Comparison of ENCODE assay signal across 1 cellular context in the genomic region with DNA sequence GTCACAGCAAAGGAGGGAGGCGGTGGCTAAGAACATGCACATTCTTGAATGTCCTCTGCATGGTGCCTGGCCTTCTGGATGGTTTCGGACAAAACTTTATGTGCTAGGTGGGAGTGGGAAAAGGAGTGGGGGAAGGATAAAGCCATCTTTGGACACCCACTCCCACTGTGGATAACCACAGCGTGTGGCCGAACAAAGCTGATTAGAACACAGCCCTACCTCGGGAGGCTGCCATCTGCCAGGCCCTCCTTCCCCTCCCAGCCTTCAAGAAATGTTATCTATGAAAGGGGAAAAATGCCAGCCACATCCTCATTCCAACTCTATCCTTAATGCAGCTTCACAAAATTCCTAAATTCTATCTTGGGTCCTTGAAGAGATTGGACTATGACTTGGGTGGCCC.
TF ChIP-seq lines count a peak whose summit lies in the region.

No MANE protein-coding gene starts in this region.

TF ChIP-seq in SK-N-SH, 30 proteins besides CTCF, POLR2A, EP300 and RAD21 (continued from another document):
- TF ChIP-seq, protein P1, sequence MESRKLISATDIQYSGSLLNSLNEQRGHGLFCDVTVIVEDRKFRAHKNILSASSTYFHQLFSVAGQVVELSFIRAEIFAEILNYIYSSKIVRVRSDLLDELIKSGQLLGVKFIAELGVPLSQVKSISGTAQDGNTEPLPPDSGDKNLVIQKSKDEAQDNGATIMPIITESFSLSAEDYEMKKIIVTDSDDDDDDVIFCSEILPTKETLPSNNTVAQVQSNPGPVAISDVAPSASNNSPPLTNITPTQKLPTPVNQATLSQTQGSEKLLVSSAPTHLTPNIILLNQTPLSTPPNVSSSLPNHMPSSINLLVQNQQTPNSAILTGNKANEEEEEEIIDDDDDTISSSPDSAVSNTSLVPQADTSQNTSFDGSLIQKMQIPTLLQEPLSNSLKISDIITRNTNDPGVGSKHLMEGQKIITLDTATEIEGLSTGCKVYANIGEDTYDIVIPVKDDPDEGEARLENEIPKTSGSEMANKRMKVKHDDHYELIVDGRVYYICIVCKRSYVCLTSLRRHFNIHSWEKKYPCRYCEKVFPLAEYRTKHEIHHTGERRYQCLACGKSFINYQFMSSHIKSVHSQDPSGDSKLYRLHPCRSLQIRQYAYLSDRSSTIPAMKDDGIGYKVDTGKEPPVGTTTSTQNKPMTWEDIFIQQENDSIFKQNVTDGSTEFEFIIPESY (IDR thresholded peaks at IDR 0.05; ENCODE audit: borderline replicate concordance, low read depth) = no peak
- no peak for TF ChIP-seq EZH2phosphoT487 (IDR thresholded peaks at IDR 0.05; ENCODE audit: borderline replicate concordance, low read depth)
- TF ChIP-seq, protein P2, sequence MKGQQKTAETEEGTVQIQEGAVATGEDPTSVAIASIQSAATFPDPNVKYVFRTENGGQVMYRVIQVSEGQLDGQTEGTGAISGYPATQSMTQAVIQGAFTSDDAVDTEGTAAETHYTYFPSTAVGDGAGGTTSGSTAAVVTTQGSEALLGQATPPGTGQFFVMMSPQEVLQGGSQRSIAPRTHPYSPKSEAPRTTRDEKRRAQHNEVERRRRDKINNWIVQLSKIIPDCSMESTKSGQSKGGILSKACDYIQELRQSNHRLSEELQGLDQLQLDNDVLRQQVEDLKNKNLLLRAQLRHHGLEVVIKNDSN (IDR thresholded peaks at IDR 0.05; ENCODE audit: borderline replicate concordance, low read depth) = no peak
- TF ChIP-seq TCF12 (IDR thresholded peaks at IDR 0.05) = no peak
- TF ChIP-seq FOSL2 (IDR thresholded peaks at IDR 0.05; ENCODE audit: borderline replicate concordance, low read depth) = no peak
